Comparison of ENCODE assay signal across 8 cellular contexts in genomic region chr22:38228873-38229740, GRCh38. TPM values are rescaled to one million over a fixed set of nuclear protein-coding genes. Genes with fewer than 3 reads are reported as not detected.
A peak's percentile ranks its signal among the peaks of the same experiment; 100 is the strongest.
DNase-seq lines count a peak whose midpoint lies in the region; ATAC-seq lines count a peak whose summit lies in the region.

No MANE protein-coding gene starts in this region.

- peaks cover 6% of the 10 kb centered on the region for H3K4me1 Mint-ChIP-seq in activated naive CD8-positive, alpha-beta T cell treated with anti-CD3 and anti-CD28 coated beads, Interleukin-2, amount 50 U/mL, for 24 hours

- no peaks in the 10 kb centered on the region for H3K27me3 ChIP-seq in stomach smooth muscle (ENCODE audit: control insufficient read depth in 1 of 2, insufficient read depth in 2 of 2, low read length in 2 of 2)

- peak overlapping the region; percentile 62 for H3K27ac ChIP-seq in stomach smooth muscle (ENCODE audit: low read length)

- no peaks in the 10 kb centered on the region for H3K9me3 Mint-ChIP-seq in activated naive CD8-positive, alpha-beta T cell treated with anti-CD3 and anti-CD28 coated beads, Interleukin-2, amount 50 U/mL, for 24 hours

- H3K36me3 Mint-ChIP-seq in activated naive CD8-positive, alpha-beta T cell treated with anti-CD3 and anti-CD28 coated beads, Interleukin-2, amount 50 U/mL, for 24 hours (ENCODE audit: low read depth), result peaks cover 4% of the 10 kb centered on the region

- H3K9me3 ChIP-seq in stomach smooth muscle (ENCODE audit: control insufficient read depth in 2 of 2, low read length in 2 of 2), result no peaks in the 10 kb centered on the region

- intact Hi-C loops in left ventricle myocardium superior (cut with micrococcal nuclease), result no loop called here

- peak; percentile 34 for DNase-seq in DMS53 (lab: John Stamatoyannopoulos, UW)
- DNase-seq in DMS53 treated with DMSO at 0.1 percent for 48 hours (lab: John Stamatoyannopoulos, UW; ENCODE audit: unreplicated experiment), result no peak
- DNase-seq in activated naive CD8-positive, alpha-beta T cell treated with anti-CD3 and anti-CD28 coated beads, Interleukin-2, amount 50 U/mL, for 24 hours, result no peak
- DNase-seq in left ventricle myocardium superior, result peak; percentile 63
- DNase-seq in NCI-H446 (lab: John Stamatoyannopoulos, UW), result no peak
- DNase-seq in CD1c-positive myeloid dendritic cell (ENCODE audit: extremely low spot score), result no peak
- DNase-seq in activated CD8-positive, alpha-beta memory T cell treated with anti-CD3 and anti-CD28 coated beads, Interleukin-2, amount 50 U/mL, for 4 hours, result no peak

- H3K4me1 ChIP-seq in stomach smooth muscle (ENCODE audit: control insufficient read depth, insufficient read depth, low read length), result peaks cover 22% of the 10 kb centered on the region

- H3K27ac Mint-ChIP-seq in activated naive CD8-positive, alpha-beta T cell treated with anti-CD3 and anti-CD28 coated beads, Interleukin-2, amount 50 U/mL, for 24 hours, result no peak overlapping the region

- H3K36me3 ChIP-seq in stomach smooth muscle (ENCODE audit: control insufficient read depth in 2 of 2, insufficient read depth in 2 of 2, low read length in 2 of 2), result peaks cover 47 to 66% of the 10 kb centered on the region in 2 donors

- H3K9ac ChIP-seq in stomach smooth muscle (ENCODE audit: low read length in 2 of 2), result peak overlapping the region in 1 of 2 donors; percentile 36

- H3K27me3 Mint-ChIP-seq in activated naive CD8-positive, alpha-beta T cell treated with anti-CD3 and anti-CD28 coated beads, Interleukin-2, amount 50 U/mL, for 24 hours, result no peaks in the 10 kb centered on the region

- no peak overlapping the region for H3K4me3 Mint-ChIP-seq in activated naive CD8-positive, alpha-beta T cell treated with anti-CD3 and anti-CD28 coated beads, Interleukin-2, amount 50 U/mL, for 24 hours

- peak; percentile 4 for ATAC-seq in activated naive CD8-positive, alpha-beta T cell treated with anti-CD3 and anti-CD28 coated beads, Interleukin-2, amount 50 U/mL, for 24 hours
- ATAC-seq in left ventricle myocardium superior, result peak; percentile 57

- peak overlapping the region in 1 of 2 donors; percentile 15 for H3K4me3 ChIP-seq in stomach smooth muscle (ENCODE audit: low read length in 2 of 2)

RNA-seq across cellular contexts. Expression of gene MAFF, which starts 27.3 kb away (rescaled TPM):
- 5.3 TPM for total RNA-seq in left ventricle myocardium superior

RNA-seq across cellular contexts. Expression of gene TMEM184B, which starts 43.7 kb away (rescaled TPM):
- 42.8 TPM for total RNA-seq in left ventricle myocardium superior

RNA-seq across cellular contexts. Expression of gene PLA2G6, which starts 47.5 kb away (rescaled TPM):
- total RNA-seq in left ventricle myocardium superior, result 17.0 TPM

Comparison
In these comparisons a context has a peak if more than half of its experiments do, and no peak if none do; other contexts are left out.
1. DNase-seq: peak in DMS53 (single experiment) and left ventricle myocardium superior (single experiment); none in DMS53 treated with DMSO at 0.1 percent for 48 hours (single experiment), activated naive CD8-positive, alpha-beta T cell treated with anti-CD3 and anti-CD28 coated beads, Interleukin-2, amount 50 U/mL, for 24 hours (single experiment), NCI-H446 (0 of 2), CD1c-positive myeloid dendritic cell (single experiment) and activated CD8-positive, alpha-beta memory T cell treated with anti-CD3 and anti-CD28 coated beads, Interleukin-2, amount 50 U/mL, for 4 hours (single experiment).